1 cellular context compared by ENCODE assay signal in genomic region chr22:45163417-45164216, GRCh38.
TF ChIP-seq lines count a peak whose summit lies in the region.

NUP50 (plus strand) TSS chr22:45163925; CDS start chr22:45168178, 4,253 bp downstream.

TF ChIP-seq in HepG2, 621 proteins besides CTCF, POLR2A, EP300 and RAD21 (continued from another document and continues in another):
- TF ChIP-seq ZNF75D (CRISPR knock-in tag; IDR thresholded peaks at IDR 0.05; ENCODE audit: borderline replicate concordance) (no peak), ZBTB7A (CRISPR knock-in tag; IDR thresholded peaks at IDR 0.05) (peak; percentile 71), YEATS2 (CRISPR knock-in tag; IDR thresholded peaks at IDR 0.05; ENCODE audit: borderline replicate concordance) (peak; percentile 50; the same call in 1 of the 2 replicates), GMEB1 (CRISPR knock-in tag; IDR thresholded peaks at IDR 0.05; ENCODE audit: borderline replicate concordance) (peak; percentile 85), ELK4 (CRISPR knock-in tag; IDR thresholded peaks at IDR 0.05; ENCODE audit: borderline replicate concordance) (no peak; the same call in 1 of the 2 replicates), CC2D1A (CRISPR knock-in tag; IDR thresholded peaks at IDR 0.05) (no peak), ZNF256 (CRISPR knock-in tag; conservative IDR thresholded peaks at IDR 0.05) (peak; percentile 90; the same call in 1 of the 2 replicates), ZNF430 (CRISPR knock-in tag; IDR thresholded peaks at IDR 0.05) (peak; percentile 94), AGO1 (IDR thresholded peaks at IDR 0.05; ENCODE audit: low read depth, low read length, poor library complexity, severe bottlenecking) (no peak), SNAPC5 (CRISPR knock-in tag; IDR thresholded peaks at IDR 0.05; ENCODE audit: borderline replicate concordance) (peak; percentile 88; the same call in 1 of the 2 replicates), ZNF615 (CRISPR knock-in tag; IDR thresholded peaks at IDR 0.05; ENCODE audit: borderline replicate concordance) (no peak), FUBP1 (CRISPR knock-in tag; IDR thresholded peaks at IDR 0.05; ENCODE audit: borderline replicate concordance) (no peak), PPARG (CRISPR knock-in tag; conservative IDR thresholded peaks at IDR 0.05) (peak; percentile 60), ZNF225 (CRISPR knock-in tag; IDR thresholded peaks at IDR 0.05) (peak; percentile 69; the same call in 1 of the 2 replicates), ZNF138 (CRISPR knock-in tag; IDR thresholded peaks at IDR 0.05; ENCODE audit: low read depth) (peak; percentile 92; the same call in 1 of the 2 replicates), ZNF180 (CRISPR knock-in tag; IDR thresholded peaks at IDR 0.05; ENCODE audit: borderline replicate concordance, low read depth) (no peak), GTF3A (CRISPR knock-in tag; conservative IDR thresholded peaks at IDR 0.05) (peak; percentile 80; the same call in 1 of the 2 replicates), POLR2AphosphoS2 (IDR thresholded peaks at IDR 0.05; ENCODE audit: low read depth, low read length) (no peak), MED13 (CRISPR knock-in tag; IDR thresholded peaks at IDR 0.05) (peak; percentile 83), KDM2A (CRISPR knock-in tag; IDR thresholded peaks at IDR 0.05; ENCODE audit: borderline replicate concordance, low read depth) (peak; percentile 70; the same call in 1 of the 2 replicates), ZNF207 (IDR thresholded peaks at IDR 0.05; ENCODE audit: borderline replicate concordance) (no peak), FOXA3 (CRISPR knock-in tag; IDR thresholded peaks at IDR 0.05) (no peak; the same call in 1 of the 2 replicates), MLX (CRISPR knock-in tag; IDR thresholded peaks at IDR 0.05) (no peak), NFIC (IDR thresholded peaks at IDR 0.05; ENCODE audit: low read length) (no peak), GPN1 (CRISPR knock-in tag; IDR thresholded peaks at IDR 0.05; ENCODE audit: borderline replicate concordance) (no peak; the same call in 1 of the 2 replicates), MAZ (IDR thresholded peaks at IDR 0.05; ENCODE audit: borderline replicate concordance, low read depth, low read length) (no peak), MAZ (CRISPR knock-in tag; IDR thresholded peaks at IDR 0.05; ENCODE audit: low read depth) (peak; percentile 79), NFE2L1 (CRISPR knock-in tag; IDR thresholded peaks at IDR 0.05; ENCODE audit: borderline replicate concordance) (0 out of 2 replicates have a peak, but pooled peaks have one; percentile 71), ZNF24 (IDR thresholded peaks at IDR 0.05) (no peak), PCBP2 (optimal IDR thresholded peaks at IDR 0.05; ENCODE audit: low read depth, low read length, poor library complexity, severe bottlenecking) (no peak), PHF20 (CRISPR knock-in tag; IDR thresholded peaks at IDR 0.05) (peak; percentile 70), ZNF446 (CRISPR knock-in tag; IDR thresholded peaks at IDR 0.05) (peak; percentile 90), ARID3A (IDR thresholded peaks at IDR 0.05; ENCODE audit: low read depth, low read length) (no peak), ZNF414 (CRISPR knock-in tag; IDR thresholded peaks at IDR 0.05) (peak; percentile 67; the same call in 1 of the 2 replicates), HMGXB4 (CRISPR knock-in tag; IDR thresholded peaks at IDR 0.05; ENCODE audit: borderline replicate concordance in 1 of 2, low read depth in 1 of 2) (peak; percentile 69 to 92; a peak in 3 of 4 replicates), DMAP1 (CRISPR knock-in tag; IDR thresholded peaks at IDR 0.05) (peak; percentile 93), EED (CRISPR knock-in tag; IDR thresholded peaks at IDR 0.05) (no peak), ZNF101 (CRISPR knock-in tag; IDR thresholded peaks at IDR 0.05; ENCODE audit: borderline replicate concordance, low read depth) (peak; percentile 80; the same call in 1 of the 2 replicates), PHF21A (CRISPR knock-in tag; IDR thresholded peaks at IDR 0.05) (peak; percentile 62), LRRFIP1 (CRISPR knock-in tag; conservative IDR thresholded peaks at IDR 0.05) (no peak), ZC3H4 (CRISPR knock-in tag; IDR thresholded peaks at IDR 0.05; ENCODE audit: borderline replicate concordance) (no peak), ZNF678 (CRISPR knock-in tag; IDR thresholded peaks at IDR 0.05) (no peak; the same call in 1 of the 2 replicates), BRF2 (CRISPR knock-in tag; IDR thresholded peaks at IDR 0.05) (peak; percentile 92), ZNF619 (CRISPR knock-in tag; IDR thresholded peaks at IDR 0.05) (no peak), ZNF850 (CRISPR knock-in tag; conservative IDR thresholded peaks at IDR 0.05) (no peak), HNRNPUL1 (IDR thresholded peaks at IDR 0.05; ENCODE audit: low read depth, low read length) (peak; percentile 32; the same call in 1 of the 2 replicates), CENPT (CRISPR knock-in tag; IDR thresholded peaks at IDR 0.05; ENCODE audit: low read depth) (peak; percentile 81; the same call in 1 of the 2 replicates), RBAK (CRISPR knock-in tag; IDR thresholded peaks at IDR 0.05) (no peak), MEIS1 (CRISPR knock-in tag; IDR thresholded peaks at IDR 0.05; ENCODE audit: borderline replicate concordance) (peak; percentile 94), ZNF770 (CRISPR knock-in tag; IDR thresholded peaks at IDR 0.05) (peak; percentile 52; the same call in 1 of the 2 replicates)
